Comparison of ENCODE assay signal across 1 cellular context in the genomic region with DNA sequence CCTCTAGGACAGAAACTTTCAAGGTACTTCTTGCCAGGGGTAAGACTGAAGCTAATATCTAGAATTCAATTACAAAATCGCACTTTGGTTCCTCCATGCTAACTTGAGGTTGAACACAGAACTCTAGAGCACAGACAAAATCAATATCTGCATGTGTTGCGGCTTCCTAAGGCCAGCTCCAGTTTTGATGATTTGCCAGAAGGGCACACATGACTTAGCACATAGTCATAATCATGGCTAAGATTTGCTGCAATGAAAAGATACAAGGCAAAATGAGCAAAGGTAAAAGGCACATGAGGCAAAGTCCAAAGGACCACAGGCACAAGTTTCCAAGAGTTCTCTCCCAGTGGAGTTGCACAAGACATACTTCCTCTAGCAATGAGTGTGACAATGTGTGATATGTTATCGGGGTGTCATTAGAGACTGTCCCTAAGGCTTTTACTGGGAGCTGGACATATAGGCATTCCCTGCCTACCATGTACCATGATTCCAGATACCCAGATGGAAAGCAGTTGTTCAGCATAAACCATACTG.
A peak's percentile ranks its signal among the peaks of the same experiment; 100 is the strongest.
TF ChIP-seq lines count a peak whose summit lies in the region.

No MANE protein-coding gene starts in this region.

TF ChIP-seq in GM12878, 131 proteins besides CTCF, POLR2A, EP300 and RAD21:
- TF ChIP-seq IRF4 (IDR thresholded peaks at IDR 0.05; ENCODE audit: low read depth, low read length) (no peak), SMARCA5 (IDR thresholded peaks at IDR 0.05) (0 out of 2 replicates have a peak, but pooled peaks have one; percentile 15)
- TF ChIP-seq, protein P1, sequence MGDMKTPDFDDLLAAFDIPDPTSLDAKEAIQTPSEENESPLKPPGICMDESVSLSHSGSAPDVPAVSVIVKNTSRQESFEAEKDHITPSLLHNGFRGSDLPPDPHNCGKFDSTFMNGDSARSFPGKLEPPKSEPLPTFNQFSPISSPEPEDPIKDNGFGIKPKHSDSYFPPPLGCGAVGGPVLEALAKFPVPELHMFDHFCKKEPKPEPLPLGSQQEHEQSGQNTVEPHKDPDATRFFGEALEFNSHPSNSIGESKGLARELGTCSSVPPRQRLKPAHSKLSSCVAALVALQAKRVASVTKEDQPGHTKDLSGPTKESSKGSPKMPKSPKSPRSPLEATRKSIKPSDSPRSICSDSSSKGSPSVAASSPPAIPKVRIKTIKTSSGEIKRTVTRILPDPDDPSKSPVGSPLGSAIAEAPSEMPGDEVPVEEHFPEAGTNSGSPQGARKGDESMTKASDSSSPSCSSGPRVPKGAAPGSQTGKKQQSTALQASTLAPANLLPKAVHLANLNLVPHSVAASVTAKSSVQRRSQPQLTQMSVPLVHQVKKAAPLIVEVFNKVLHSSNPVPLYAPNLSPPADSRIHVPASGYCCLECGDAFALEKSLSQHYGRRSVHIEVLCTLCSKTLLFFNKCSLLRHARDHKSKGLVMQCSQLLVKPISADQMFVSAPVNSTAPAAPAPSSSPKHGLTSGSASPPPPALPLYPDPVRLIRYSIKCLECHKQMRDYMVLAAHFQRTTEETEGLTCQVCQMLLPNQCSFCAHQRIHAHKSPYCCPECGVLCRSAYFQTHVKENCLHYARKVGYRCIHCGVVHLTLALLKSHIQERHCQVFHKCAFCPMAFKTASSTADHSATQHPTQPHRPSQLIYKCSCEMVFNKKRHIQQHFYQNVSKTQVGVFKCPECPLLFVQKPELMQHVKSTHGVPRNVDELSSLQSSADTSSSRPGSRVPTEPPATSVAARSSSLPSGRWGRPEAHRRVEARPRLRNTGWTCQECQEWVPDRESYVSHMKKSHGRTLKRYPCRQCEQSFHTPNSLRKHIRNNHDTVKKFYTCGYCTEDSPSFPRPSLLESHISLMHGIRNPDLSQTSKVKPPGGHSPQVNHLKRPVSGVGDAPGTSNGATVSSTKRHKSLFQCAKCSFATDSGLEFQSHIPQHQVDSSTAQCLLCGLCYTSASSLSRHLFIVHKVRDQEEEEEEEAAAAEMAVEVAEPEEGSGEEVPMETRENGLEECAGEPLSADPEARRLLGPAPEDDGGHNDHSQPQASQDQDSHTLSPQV (IDR thresholded peaks at IDR 0.05) = 0 out of 2 replicates have a peak, but pooled peaks have one; percentile 34
